8 cellular contexts compared by ENCODE assay signal in the genomic region with DNA sequence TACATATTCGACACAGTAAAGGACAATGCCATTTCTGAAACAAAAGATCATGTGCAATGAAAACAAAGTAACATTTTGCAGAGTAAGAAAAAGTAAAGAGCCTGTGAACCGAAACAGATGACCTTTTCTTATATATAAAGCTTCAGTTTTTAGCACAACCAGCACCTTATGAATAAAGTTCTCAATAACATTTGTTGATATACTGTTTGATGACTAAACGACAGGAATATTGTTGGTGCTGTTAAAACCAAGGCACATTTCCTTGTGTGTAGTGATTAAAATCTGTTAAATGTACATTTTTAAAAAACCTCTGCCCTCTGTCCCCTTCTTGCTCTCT. TPM values are rescaled to one million over a fixed set of nuclear protein-coding genes. Genes with fewer than 3 reads are reported as not detected.
DNase-seq lines count a peak whose midpoint lies in the region; ATAC-seq and TF ChIP-seq lines count a peak whose summit lies in the region.

No MANE protein-coding gene starts in this region.

- peaks cover 23% of the 10 kb centered on the region for H3F3A ChIP-seq in MM.1S (ENCODE audit: insufficient read depth, low read length)

- no peaks in the 10 kb centered on the region for H3K9me3 ChIP-seq in CD8-positive, alpha-beta T cell (ENCODE audit: low read length)
- no peaks in the 10 kb centered on the region for H3K9me3 ChIP-seq in MM.1S (replicated peaks; ENCODE audit: insufficient read depth, low read length)
- no peaks in the 10 kb centered on the region for H3K9me3 ChIP-seq in effector memory CD4-positive, alpha-beta T cell (ENCODE audit: control insufficient read depth, low read length)
- H3K9me3 ChIP-seq in neuron (ENCODE audit: low read length) = no peaks in the 10 kb centered on the region

- intact Hi-C loops in CD8-positive, alpha-beta T cell (cut with DNase I, micrococcal nuclease) = loop anchor here (2.0 to 10.0 kb wide), 8 partner anchors 42 to 1092 kb away; a partner anchor contains a TSS

- H2AFZ ChIP-seq in MM.1S (ENCODE audit: low read length) (no peak overlapping the region), neuron (ENCODE audit: low read depth, low read length) (peak overlapping the region; percentile 80)

- peak overlapping the region; percentile 99 for H3K27ac Mint-ChIP-seq in CD8-positive, alpha-beta T cell

- CTCF ChIA-PET in CD8-positive, alpha-beta T cell (lab: Charles Lee) = interaction anchor here (1.3 to 3.2 kb wide), 5 partner anchors 10 to 188 kb away, joined by 5 to 16 read pairs (median 10); no protein-coding TSS in a partner anchor

- no peaks in the 10 kb centered on the region for H3K27me3 Mint-ChIP-seq in CD8-positive, alpha-beta T cell (ENCODE audit: low read depth)

- H3K36me3 Mint-ChIP-seq in CD8-positive, alpha-beta T cell = peaks cover 14% of the 10 kb centered on the region

- H3K27me3 ChIP-seq in CD8-positive, alpha-beta T cell (ENCODE audit: insufficient read depth, low read length) = no peaks in the 10 kb centered on the region
- H3K27me3 ChIP-seq in MM.1S (replicated peaks; ENCODE audit: insufficient read depth, low read length) = no peaks in the 10 kb centered on the region
- H3K27me3 ChIP-seq in effector memory CD4-positive, alpha-beta T cell (replicated peaks; ENCODE audit: control insufficient read depth, insufficient read depth, low read length, poor library complexity, severe bottlenecking) = no peaks in the 10 kb centered on the region
- H3K27me3 ChIP-seq in neuron (ENCODE audit: insufficient read depth, low read length) = no peaks in the 10 kb centered on the region

- peak overlapping the region; percentile 91 for H3K27ac ChIP-seq in CD8-positive, alpha-beta T cell (ENCODE audit: low read depth, low read length)
- peak overlapping the region; percentile 62; the same call in 1 of the 2 replicates for H3K27ac ChIP-seq in MM.1S (ENCODE audit: low read length)
- H3K27ac ChIP-seq in effector memory CD4-positive, alpha-beta T cell (ENCODE audit: insufficient read depth, low read length, poor library complexity, severe bottlenecking) = peak overlapping the region; percentile 94

- H3K9ac ChIP-seq in MM.1S (ENCODE audit: low read length) = peak overlapping the region; percentile 74

- peak overlapping the region; percentile 98 for H3K4me3 Mint-ChIP-seq in CD8-positive, alpha-beta T cell

- H3K9me3 Mint-ChIP-seq in CD8-positive, alpha-beta T cell = no peaks in the 10 kb centered on the region

- peak overlapping the region; percentile 91 for H3K4me2 ChIP-seq in MM.1S (ENCODE audit: low read depth, low read length)

- DNase-seq in CD8-positive, alpha-beta T cell = no peak
- DNase-seq in MM.1S = peak; percentile 30
- no peak for DNase-seq in effector memory CD4-positive, alpha-beta T cell
- no peak for DNase-seq in ecto neural progenitor cell (ENCODE audit: low spot score)
- no peak for DNase-seq in NCI-H2081 (lab: John Stamatoyannopoulos, UW)

- peaks cover 63% of the 10 kb centered on the region for H3K79me2 ChIP-seq in MM.1S (ENCODE audit: low read length)

- peaks cover 44% of the 10 kb centered on the region for H3K4me1 Mint-ChIP-seq in CD8-positive, alpha-beta T cell (ENCODE audit: low read depth)

- no peaks in the 10 kb centered on the region for H3K9me2 ChIP-seq in MM.1S (replicated peaks; ENCODE audit: insufficient read depth, low read length)

- no peak for ATAC-seq in CD8-positive, alpha-beta T cell
- ATAC-seq in HG03571 (IDR thresholded peaks at IDR 0.05; ENCODE audit: unreplicated experiment) (no peak), HG02763 (IDR thresholded peaks at IDR 0.05; ENCODE audit: unreplicated experiment) (no peak)

- POLR2A ChIA-PET in CD8-positive, alpha-beta T cell (lab: Charles Lee) = interaction anchor here (0.7 to 2.8 kb wide), 9 partner anchors 8 to 346 kb away, joined by 3 to 25 read pairs (median 3); no protein-coding TSS in a partner anchor

- H3K36me3 ChIP-seq in CD8-positive, alpha-beta T cell (ENCODE audit: insufficient read depth, low read length) = no peaks in the 10 kb centered on the region
- no peaks in the 10 kb centered on the region for H3K36me3 ChIP-seq in MM.1S (replicated peaks; ENCODE audit: insufficient read depth, low read length)
- no peaks in the 10 kb centered on the region for H3K36me3 ChIP-seq in effector memory CD4-positive, alpha-beta T cell (ENCODE audit: control insufficient read depth, insufficient read depth, low read length)
- H3K36me3 ChIP-seq in neuron (ENCODE audit: insufficient read depth, low read length) = peaks cover 7% of the 10 kb centered on the region

- peak overlapping the region; percentile 87 for H3K4me3 ChIP-seq in CD8-positive, alpha-beta T cell (ENCODE audit: low read depth, low read length)
- H3K4me3 ChIP-seq in MM.1S (ENCODE audit: low read length) (peak overlapping the region; percentile 96), neuron (ENCODE audit: low read length) (peak overlapping the region; percentile 82)
- H3K4me3 ChIP-seq in effector memory CD4-positive, alpha-beta T cell (ENCODE audit: insufficient read depth, low read depth, low read length, poor library complexity, severe bottlenecking) = peak overlapping the region; percentile 94

- peaks cover 19% of the 10 kb centered on the region for H3K4me1 ChIP-seq in CD8-positive, alpha-beta T cell (ENCODE audit: insufficient read depth, low read length)
- H3K4me1 ChIP-seq in MM.1S (ENCODE audit: low read length) (peaks cover 24% of the 10 kb centered on the region), neuron (ENCODE audit: insufficient read depth, low read length) (peaks cover 27% of the 10 kb centered on the region)
- H3K4me1 ChIP-seq in effector memory CD4-positive, alpha-beta T cell (ENCODE audit: control insufficient read depth, insufficient read depth, low read length, poor library complexity, severe bottlenecking) = peaks cover 16% of the 10 kb centered on the region

- TF ChIP-seq CTCF in CD8-positive, alpha-beta T cell (IDR thresholded peaks at IDR 0.05) = no peak
- TF ChIP-seq CTCF in MM.1S (IDR thresholded peaks at IDR 0.05; ENCODE audit: low read length) = no peak

- H4K20me1 ChIP-seq in MM.1S (ENCODE audit: insufficient read depth, low read length) = no peaks in the 10 kb centered on the region

RNA-seq across cellular contexts. Expression of a gene that starts 1.4 kb away (rescaled TPM):
- total RNA-seq in CD8-positive, alpha-beta T cell = 100 to 1,000 TPM; 213 to 216 TPM
